1 cellular context compared by ENCODE assay signal in the genomic region with DNA sequence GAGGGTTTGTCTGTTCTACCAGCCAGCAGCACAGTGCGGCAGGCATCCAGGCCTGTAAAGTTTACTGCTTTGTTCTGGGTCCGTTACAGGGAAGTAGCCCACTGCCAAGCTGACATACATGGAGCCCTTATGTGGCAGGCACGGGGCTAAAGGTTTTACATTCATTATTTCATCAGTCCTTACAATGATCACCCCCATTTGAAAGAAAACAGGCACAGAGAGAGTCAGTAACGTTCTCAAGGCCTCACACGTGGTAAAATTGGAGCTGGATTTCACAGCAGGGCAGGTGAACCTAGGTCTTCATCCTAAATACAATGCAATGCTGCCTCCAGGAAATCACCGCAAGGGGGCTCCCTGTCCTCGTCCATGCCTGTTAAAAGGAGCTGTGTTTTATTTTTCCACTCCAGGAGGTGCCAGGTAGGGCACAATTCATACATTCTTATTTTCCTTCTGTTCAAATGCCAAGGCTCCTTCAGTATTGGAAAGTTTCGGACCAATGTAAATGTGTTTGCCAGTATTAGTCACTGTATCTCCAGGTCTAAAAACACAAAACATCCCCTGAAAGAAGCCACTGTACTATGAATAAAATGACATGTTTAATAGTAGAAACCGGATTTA.
TF ChIP-seq lines count a peak whose summit lies in the region.

No MANE protein-coding gene starts in this region.

TF ChIP-seq in HCT116, 20 proteins besides CTCF, POLR2A, EP300 and RAD21 (continued from another document):
- TF ChIP-seq REST (IDR thresholded peaks at IDR 0.05; ENCODE audit: low read depth) (no peak), POLR2AphosphoS5 (IDR thresholded peaks at IDR 0.05; ENCODE audit: low read depth, low read length) (no peak), YY1 (IDR thresholded peaks at IDR 0.05; ENCODE audit: extremely low read depth, insufficient replicate concordance, low read depth, low read length) (no peak), SRF (IDR thresholded peaks at IDR 0.05; ENCODE audit: low read depth) (no peak), TCF7L2 (IDR thresholded peaks at IDR 0.05; ENCODE audit: borderline replicate concordance, extremely low read depth, insufficient read depth, insufficient read length) (no peak), MAX (IDR thresholded peaks at IDR 0.05) (no peak), EGR1 (IDR thresholded peaks at IDR 0.05; ENCODE audit: low read depth) (no peak), ELF1 (IDR thresholded peaks at IDR 0.05; ENCODE audit: borderline replicate concordance, low read depth) (no peak)
- TF ChIP-seq, protein P1, sequence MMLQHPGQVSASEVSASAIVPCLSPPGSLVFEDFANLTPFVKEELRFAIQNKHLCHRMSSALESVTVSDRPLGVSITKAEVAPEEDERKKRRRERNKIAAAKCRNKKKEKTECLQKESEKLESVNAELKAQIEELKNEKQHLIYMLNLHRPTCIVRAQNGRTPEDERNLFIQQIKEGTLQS (IDR thresholded peaks at IDR 0.05), result no peak
